ENCODE assay signal across 1 cellular context in genomic region chr2:105183555-105184323, GRCh38.
TF ChIP-seq lines count a peak whose summit lies in the region.

No MANE protein-coding gene starts in this region.

TF ChIP-seq in WTC11, 78 proteins besides CTCF, POLR2A, EP300 and RAD21 (continued from another document):
- TF ChIP-seq ZNF281 (CRISPR knock-in tag; IDR thresholded peaks at IDR 0.05) = no peak
TF ChIP-seq in WTC11: peak in this region for 0.
